In genomic region chr20:35619196-35620095, GRCh38 we compare ENCODE assay signal across 1 cellular context.
TF ChIP-seq lines count a peak whose summit lies in the region.

No MANE protein-coding gene starts in this region.

TF ChIP-seq in HepG2, 621 proteins besides CTCF, POLR2A, EP300 and RAD21 (continued from another document):
- TF ChIP-seq ELF1 (CRISPR knock-in tag; IDR thresholded peaks at IDR 0.05) (peak; percentile 65; the same call in 1 of the 2 replicates), KLF9 (CRISPR knock-in tag; IDR thresholded peaks at IDR 0.05; ENCODE audit: low read depth) (no peak), ATF4 (CRISPR knock-in tag; IDR thresholded peaks at IDR 0.05) (0 out of 4 replicates have a peak, but pooled peaks of 1 of the 2 experiments have one; percentile 31), HHEX (CRISPR knock-in tag; IDR thresholded peaks at IDR 0.05) (no peak), SALL1 (CRISPR knock-in tag; IDR thresholded peaks at IDR 0.05) (peak; percentile 93), GMEB1 (CRISPR knock-in tag; IDR thresholded peaks at IDR 0.05; ENCODE audit: borderline replicate concordance) (peak; percentile 60; the same call in 1 of the 2 replicates), ZNF326 (CRISPR knock-in tag; IDR thresholded peaks at IDR 0.05; ENCODE audit: borderline replicate concordance) (peak; percentile 85), CEBPB (IDR thresholded peaks at IDR 0.05; ENCODE audit: borderline replicate concordance, low read depth, low read length) (no peak), ZNF788 (CRISPR knock-in tag; IDR thresholded peaks at IDR 0.05; ENCODE audit: borderline replicate concordance) (peak; percentile 70; the same call in 1 of the 2 replicates), HNF4G (IDR thresholded peaks at IDR 0.05; ENCODE audit: borderline replicate concordance, low read depth, low read length) (no peak; the same call in 1 of the 2 replicates), HNF4G (CRISPR knock-in tag; IDR thresholded peaks at IDR 0.05; ENCODE audit: borderline replicate concordance, low read depth) (peak; percentile 73; the same call in 1 of the 2 replicates), CERS6 (CRISPR knock-in tag; IDR thresholded peaks at IDR 0.05) (no peak), ZNF382 (CRISPR knock-in tag; IDR thresholded peaks at IDR 0.05; ENCODE audit: borderline replicate concordance) (no peak), ZNF432 (CRISPR knock-in tag; IDR thresholded peaks at IDR 0.05; ENCODE audit: borderline replicate concordance) (peak; percentile 93; the same call in 1 of the 2 replicates), ZNF143 (CRISPR knock-in tag; IDR thresholded peaks at IDR 0.05) (peak; percentile 74), RARG (CRISPR knock-in tag; IDR thresholded peaks at IDR 0.05; ENCODE audit: low read depth) (no peak), RBM22 (optimal IDR thresholded peaks at IDR 0.05; ENCODE audit: low read length) (peak; percentile 93), ZBTB21 (CRISPR knock-in tag; IDR thresholded peaks at IDR 0.05) (peak; percentile 34; the same call in 1 of the 2 replicates), PBX2 (CRISPR knock-in tag; IDR thresholded peaks at IDR 0.05) (no peak)
TF ChIP-seq in HepG2: peak in this region for 429.
